Comparison of ENCODE assay signal across 15 cellular contexts in the genomic region with DNA sequence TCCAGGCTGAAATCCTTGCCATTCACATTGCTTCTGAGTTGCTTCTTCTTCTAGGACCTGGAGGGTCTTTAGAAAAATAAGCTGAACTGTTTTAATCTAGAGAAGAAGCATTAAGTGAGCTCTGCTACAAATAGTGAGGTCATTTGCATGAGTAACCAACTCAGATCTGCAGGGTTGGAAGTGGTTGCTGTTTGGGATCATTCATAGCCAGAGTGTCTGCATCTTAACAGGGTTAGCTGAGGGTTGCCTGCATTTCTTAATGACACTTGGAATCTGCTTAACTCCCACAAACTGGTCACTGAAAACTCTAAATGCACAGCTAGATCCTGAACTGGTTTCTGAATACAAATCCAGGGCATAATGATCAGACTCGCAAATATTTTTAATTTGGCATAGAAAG. TPM values are rescaled to one million over a fixed set of nuclear protein-coding genes. Genes with fewer than 3 reads are reported as not detected.
DNase-seq lines count a peak whose midpoint lies in the region; ATAC-seq and TF ChIP-seq lines count a peak whose summit lies in the region.
"Had no signal": no experiment of that assay in that cellular context is flagged by ENCODE, and none has a peak within 500 bp of the region (broad histone marks: within the 10 kb centered on the region; RNA-seq: fewer than 3 reads in every experiment).

No MANE protein-coding gene starts in this region.

- H3K27ac ChIP-seq in heart right ventricle, result no peak overlapping the region
- H3K27ac ChIP-seq: gastrocnemius medialis, thoracic aorta had no signal

- H3K9me3 Mint-ChIP-seq in stimulated activated effector memory CD8-positive, alpha-beta T cell treated with anti-CD3 and anti-CD28 coated beads, Interleukin-12 subunit alpha, Interleukin-12 subunit beta, amount 100 ng/mL, for 72 hours, result peaks cover 8% of the 10 kb centered on the region

- H3K36me3 ChIP-seq in heart right ventricle, result no peaks in the 10 kb centered on the region
- H3K36me3 ChIP-seq: gastrocnemius medialis, thoracic aorta had no signal

- H3K36me3 Mint-ChIP-seq in stimulated activated effector memory CD8-positive, alpha-beta T cell treated with anti-CD3 and anti-CD28 coated beads, Interleukin-12 subunit alpha, Interleukin-12 subunit beta, amount 100 ng/mL, for 72 hours, result peaks cover 9% of the 10 kb centered on the region
- H3K36me3 Mint-ChIP-seq: activated naive CD4-positive, alpha-beta T cell treated with anti-CD3 and anti-CD28 coated beads, Interleukin-2, amount 50 U/mL, for 24 hours had no signal

- no peak for ATAC-seq in heart right ventricle
- ATAC-seq in SK-N-SH treated with all-trans-retinoic acid at 6 μM for 48 hours, result peak; percentile 82
- ATAC-seq in stimulated activated effector memory CD8-positive, alpha-beta T cell treated with anti-CD3 and anti-CD28 coated beads, Interleukin-12 subunit alpha, Interleukin-12 subunit beta, amount 100 ng/mL, for 72 hours, result no peak
- ATAC-seq in HG02981 (IDR thresholded peaks at IDR 0.05; ENCODE audit: unreplicated experiment), result no peak
- ATAC-seq: activated CD4-positive, CD25-positive, alpha-beta regulatory T cell treated with anti-CD3 and anti-CD28 coated beads, Interleukin-2, amount 50 U/mL, for 24 hours; gastrocnemius medialis had no signal

- DNase-seq in cardiac septum (ENCODE audit: low spot score), result peak; percentile 4
- DNase-seq in heart right ventricle, result no peak
- peak; percentile 91 for DNase-seq in fibroblast of the aortic adventitia (ENCODE audit: low read depth)
- peak; percentile 84 for DNase-seq in stromal cell of bone marrow (ENCODE audit: low read depth)
- no peak for DNase-seq in DMS79 (lab: John Stamatoyannopoulos, UW)
- DNase-seq in stimulated activated effector memory CD8-positive, alpha-beta T cell treated with anti-CD3 and anti-CD28 coated beads, Interleukin-12 subunit alpha, Interleukin-12 subunit beta, amount 100 ng/mL, for 72 hours (ENCODE audit: low spot score in 2 of 2), result no peak
- DNase-seq: activated CD8-positive, alpha-beta memory T cell treated with anti-CD3 and anti-CD28 coated beads, Interleukin-2, amount 50 U/mL, for 4 hours; gastrocnemius medialis; MV-4-11 had no signal

- intact Hi-C loops in cardiac septum (cut with DNase I) (no loop called here), heart right ventricle (cut with DNase I) (no loop called here)

- no peak overlapping the region for H3K4me3 Mint-ChIP-seq in stimulated activated effector memory CD8-positive, alpha-beta T cell treated with anti-CD3 and anti-CD28 coated beads, Interleukin-12 subunit alpha, Interleukin-12 subunit beta, amount 100 ng/mL, for 72 hours
- H3K4me3 Mint-ChIP-seq: activated naive CD4-positive, alpha-beta T cell treated with anti-CD3 and anti-CD28 coated beads, Interleukin-2, amount 50 U/mL, for 24 hours had no signal

- TF ChIP-seq CTCF in heart right ventricle (IDR thresholded peaks at IDR 0.05) (no peak), fibroblast of the aortic adventitia (IDR thresholded peaks at IDR 0.05; ENCODE audit: insufficient read depth, low read length) (no peak)

- no peak overlapping the region for H3K4me3 ChIP-seq in heart right ventricle
- no peak overlapping the region for H3K4me3 ChIP-seq in fibroblast of the aortic adventitia (ENCODE audit: low read depth, low read length)
- H3K4me3 ChIP-seq: gastrocnemius medialis, thoracic aorta had no signal

- no peak overlapping the region for H3K27ac Mint-ChIP-seq in stimulated activated effector memory CD8-positive, alpha-beta T cell treated with anti-CD3 and anti-CD28 coated beads, Interleukin-12 subunit alpha, Interleukin-12 subunit beta, amount 100 ng/mL, for 72 hours
- H3K27ac Mint-ChIP-seq: progenitor cell of endocrine pancreas had no signal

- 80 to 83% methylated on average over 1 of the region's 1 CpG for WGBS in heart right ventricle, 2 donors

- H3K9me3 ChIP-seq in heart right ventricle, result no peaks in the 10 kb centered on the region
- H3K9me3 ChIP-seq: gastrocnemius medialis, thoracic aorta had no signal

- H3K4me1 ChIP-seq in heart right ventricle, result peaks cover 0 to 18% (median 0%) of the 10 kb centered on the region in 9 donors
- H3K4me1 ChIP-seq: gastrocnemius medialis had no signal

- peaks cover 0 to 44% (median 17%) of the 10 kb centered on the region in 7 donors for H3K27me3 ChIP-seq in heart right ventricle

- H3K4me1 Mint-ChIP-seq in stimulated activated effector memory CD8-positive, alpha-beta T cell treated with anti-CD3 and anti-CD28 coated beads, Interleukin-12 subunit alpha, Interleukin-12 subunit beta, amount 100 ng/mL, for 72 hours, result peaks cover 35% of the 10 kb centered on the region

TF ChIP-seq in SK-N-SH treated with all-trans-retinoic acid at 6 μM for 48 hours, 23 proteins besides CTCF, POLR2A, EP300 and RAD21:
- TF ChIP-seq ZFP3 (CRISPR knock-in tag; IDR thresholded peaks at IDR 0.05) (no peak), TOX (CRISPR knock-in tag; IDR thresholded peaks at IDR 0.05; ENCODE audit: borderline replicate concordance) (peak; percentile 54; the same call in 1 of the 2 replicates)

RNA-seq across cellular contexts. Expression of a gene that starts 9.9 kb away (rescaled TPM):
- total RNA-seq in cardiac septum (1.4 TPM), heart right ventricle (1 to 10 TPM in 5 of 10 donors, under 1 TPM in 5; 0.28 to 1.8 (median 0.97) TPM), fibroblast of the aortic adventitia (ENCODE audit: low replicate concordance) (31.5 and 72.4 TPM in 2 replicates)
- under 1 TPM; 0.39 to 0.66 TPM for polyA plus RNA-seq in heart right ventricle

Comparison
In these comparisons a context has a peak if more than half of its experiments do, and no peak if none do; other contexts are left out.
1. DNase-seq: peak in cardiac septum (single experiment), fibroblast of the aortic adventitia (single experiment) and stromal cell of bone marrow (single experiment); none in heart right ventricle (0 of 2), DMS79 (single experiment) and stimulated activated effector memory CD8-positive, alpha-beta T cell treated with anti-CD3 and anti-CD28 coated beads, Interleukin-12 subunit alpha, Interleukin-12 subunit beta, amount 100 ng/mL, for 72 hours (0 of 2).
2. RNA of a gene that starts 9.9 kb away (total RNA-seq): 31.5 to 72.4 TPM in fibroblast of the aortic adventitia; 1.4 TPM in cardiac septum (single experiment) and 0.28 to 1.8 TPM in heart right ventricle; every median in the first group is over 10 times any median in the second.